17 cellular contexts compared by ENCODE assay signal in genomic region chr2:124034265-124034664, GRCh38. TPM values are rescaled to one million over a fixed set of nuclear protein-coding genes. Genes with fewer than 3 reads are reported as not detected.
"Had no signal": no experiment of that assay in that cellular context is flagged by ENCODE, and none has a peak within 500 bp of the region (broad histone marks: within the 10 kb centered on the region; RNA-seq: fewer than 3 reads in every experiment).

No MANE protein-coding gene starts in this region.

- H3K4me3 ChIP-seq: esophagus muscularis mucosa, left lung, thyroid gland had no signal

- H3K36me3 ChIP-seq: brain microvascular endothelial cell, esophagus muscularis mucosa, left lung, thyroid gland had no signal

- H3K9me3 Mint-ChIP-seq: activated naive CD8-positive, alpha-beta T cell treated with anti-CD3 and anti-CD28 coated beads, Interleukin-2, amount 10 ng/mL, durations not matched to agents 7 days and 5 days; activated T-helper 1 cell treated with anti-CD3 and anti-CD28 coated beads, Interleukin-12 subunit alpha, Interleukin-12 subunit beta, Interleukin-2, Interleukin-4 antibody, amounts not matched to agents 30 ng/mL and 10 ng/mL and 1 ng/mL, durations not matched to agents 14 hours and 24 hours and 36 hours had no signal

- H3K27me3 Mint-ChIP-seq: activated naive CD8-positive, alpha-beta T cell treated with anti-CD3 and anti-CD28 coated beads, Interleukin-2, amount 10 ng/mL, durations not matched to agents 7 days and 5 days; naive thymus-derived CD8-positive, alpha-beta T cell; stimulated activated naive B cell treated with anti-CD40 and anti-IgM and Interleukin-4, amounts not matched to agents 10 μg/mL and 1 μg/mL and 100 μg/mL, for 72 hours had no signal

- H3K4me1 ChIP-seq: esophagus muscularis mucosa, left lung, thyroid gland had no signal

- DNase-seq: activated CD4-positive, CD25-positive, alpha-beta regulatory T cell treated with anti-CD3 and anti-CD28 coated beads, Interleukin-2, amount 50 U/mL, for 72 hours; activated naive CD8-positive, alpha-beta T cell treated with anti-CD3 and anti-CD28 coated beads, Interleukin-2, amount 10 ng/mL, durations not matched to agents 7 days and 5 days; anterior cingulate cortex; brain microvascular endothelial cell; cortex of kidney; effector CD4-positive, alpha-beta T cell; kidney; left lung; naive thymus-derived CD8-positive, alpha-beta T cell; stimulated activated CD4-positive, alpha-beta T cell treated with anti-CD3 and anti-CD28 coated beads, Interleukin-4, amount 100 ng/mL, for 1 hour; stimulated activated naive B cell treated with anti-CD40 and anti-IgM and Interleukin-4, amounts not matched to agents 10 μg/mL and 1 μg/mL and 100 μg/mL, for 72 hours; thyroid gland had no signal

- H3K27ac ChIP-seq: brain microvascular endothelial cell, esophagus muscularis mucosa, left lung, thyroid gland had no signal

- H3K27me3 ChIP-seq: brain microvascular endothelial cell, esophagus muscularis mucosa, left lung, thyroid gland had no signal

- ATAC-seq: left lung; naive thymus-derived CD8-positive, alpha-beta T cell; stimulated activated naive B cell treated with anti-CD40 and anti-IgM and Interleukin-4, amounts not matched to agents 10 μg/mL and 1 μg/mL and 100 μg/mL, for 72 hours had no signal

- H3K36me3 Mint-ChIP-seq: activated naive CD8-positive, alpha-beta T cell treated with anti-CD3 and anti-CD28 coated beads, Interleukin-2, amount 10 ng/mL, durations not matched to agents 7 days and 5 days; naive thymus-derived CD8-positive, alpha-beta T cell; stimulated activated naive B cell treated with anti-CD40 and anti-IgM and Interleukin-4, amounts not matched to agents 10 μg/mL and 1 μg/mL and 100 μg/mL, for 72 hours had no signal

- H3K9me3 ChIP-seq: esophagus muscularis mucosa, left lung, thyroid gland had no signal

- H3K4me3 Mint-ChIP-seq: activated naive CD8-positive, alpha-beta T cell treated with anti-CD3 and anti-CD28 coated beads, Interleukin-2, amount 10 ng/mL, durations not matched to agents 7 days and 5 days; activated T-helper 1 cell treated with anti-CD3 and anti-CD28 coated beads, Interleukin-12 subunit alpha, Interleukin-12 subunit beta, Interleukin-2, Interleukin-4 antibody, amounts not matched to agents 30 ng/mL and 10 ng/mL and 1 ng/mL, durations not matched to agents 14 hours and 24 hours and 36 hours; naive thymus-derived CD8-positive, alpha-beta T cell; stimulated activated naive B cell treated with anti-CD40 and anti-IgM and Interleukin-4, amounts not matched to agents 10 μg/mL and 1 μg/mL and 100 μg/mL, for 72 hours had no signal

- H3K27ac Mint-ChIP-seq: activated naive CD8-positive, alpha-beta T cell treated with anti-CD3 and anti-CD28 coated beads, Interleukin-2, amount 10 ng/mL, durations not matched to agents 7 days and 5 days; activated T-helper 1 cell treated with anti-CD3 and anti-CD28 coated beads, Interleukin-12 subunit alpha, Interleukin-12 subunit beta, Interleukin-2, Interleukin-4 antibody, amounts not matched to agents 30 ng/mL and 10 ng/mL and 1 ng/mL, durations not matched to agents 14 hours and 24 hours and 36 hours; naive thymus-derived CD8-positive, alpha-beta T cell; stimulated activated naive B cell treated with anti-CD40 and anti-IgM and Interleukin-4, amounts not matched to agents 10 μg/mL and 1 μg/mL and 100 μg/mL, for 72 hours had no signal

- H3K4me1 Mint-ChIP-seq: activated naive CD8-positive, alpha-beta T cell treated with anti-CD3 and anti-CD28 coated beads, Interleukin-2, amount 10 ng/mL, durations not matched to agents 7 days and 5 days; naive thymus-derived CD8-positive, alpha-beta T cell; stimulated activated naive B cell treated with anti-CD40 and anti-IgM and Interleukin-4, amounts not matched to agents 10 μg/mL and 1 μg/mL and 100 μg/mL, for 72 hours had no signal

RNA-seq across cellular contexts. Expression of gene CNTNAP5, which starts 9.2 kb away (rescaled TPM):
- total RNA-seq: activated CD8-positive, alpha-beta memory T cell treated with anti-CD3 and anti-CD28 coated beads for 36 hours; activated naive CD8-positive, alpha-beta T cell treated with anti-CD3 and anti-CD28 coated beads, Interleukin-2, amount 10 ng/mL, durations not matched to agents 7 days and 5 days; activated T-helper 1 cell treated with anti-CD3 and anti-CD28 coated beads, Interleukin-12 subunit alpha, Interleukin-12 subunit beta, Interleukin-2, Interleukin-4 antibody, amounts not matched to agents 30 ng/mL and 10 ng/mL and 1 ng/mL, durations not matched to agents 14 hours and 24 hours and 36 hours; left lung; mononuclear cell; naive thymus-derived CD8-positive, alpha-beta T cell; posterior vena cava; thyroid gland had no signal
- polyA plus RNA-seq: naive thymus-derived CD8-positive, alpha-beta T cell had no signal
